ENCODE assay signal across 19 cellular contexts in the genomic region with DNA sequence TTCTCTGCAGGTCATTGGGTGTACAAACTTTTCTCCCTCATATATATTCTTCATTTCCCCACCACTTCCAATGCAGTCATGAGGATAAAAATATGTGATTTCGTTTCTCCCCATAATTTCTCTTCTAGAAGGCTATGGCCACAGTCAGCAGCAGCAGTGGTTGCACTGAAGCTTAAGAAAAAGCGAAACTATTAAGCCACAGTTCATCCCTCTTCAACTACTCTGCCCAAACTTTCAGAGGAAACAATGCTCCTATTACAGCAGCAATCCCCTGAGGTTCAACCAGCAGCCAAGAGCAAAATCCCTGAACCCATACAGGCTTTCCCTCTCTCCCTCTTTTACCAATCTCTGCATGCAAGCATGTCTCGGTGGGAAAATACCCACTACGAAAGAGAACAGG.
DNase-seq lines count a peak whose midpoint lies in the region; ATAC-seq and TF ChIP-seq lines count a peak whose summit lies in the region.
"Had no signal": no experiment of that assay in that cellular context is flagged by ENCODE, and none has a peak within 500 bp of the region (broad histone marks: within the 10 kb centered on the region; RNA-seq: fewer than 3 reads in every experiment).

No MANE protein-coding gene starts in this region.

- H3K9me3 ChIP-seq in right atrium auricular region: no peaks in the 10 kb centered on the region
- H3K9me3 ChIP-seq: A549; BLaER1 treated with 17β-estradiol and CSF1 and Interleukin-3, amounts not matched to agents 10 nM and 100 nM; Caco-2 had no signal

- H3K4me3 ChIP-seq in right atrium auricular region: no peak overlapping the region
- H3K4me3 ChIP-seq: A549; BLaER1 treated with 17β-estradiol and CSF1 and Interleukin-3, amounts not matched to agents 10 nM and 100 nM had no signal

- H3K36me3 Mint-ChIP-seq in activated T-cell treated with anti-CD3 and anti-CD28 coated beads, Interleukin-2, amount 50 U/mL, for 24 hours (ENCODE audit: low read depth): no peaks in the 10 kb centered on the region
- H3K36me3 Mint-ChIP-seq: CD8-positive, alpha-beta T cell had no signal

- no peaks in the 10 kb centered on the region for H3K4me1 Mint-ChIP-seq in activated T-cell treated with anti-CD3 and anti-CD28 coated beads, Interleukin-2, amount 50 U/mL, for 24 hours (ENCODE audit: low read depth)
- H3K4me1 Mint-ChIP-seq: B cell had no signal

- no peaks in the 10 kb centered on the region for H3K4me1 ChIP-seq in right atrium auricular region
- H3K4me1 ChIP-seq: A549; BLaER1 treated with 17β-estradiol and CSF1 and Interleukin-3, amounts not matched to agents 10 nM and 100 nM; Caco-2 had no signal

- TF ChIP-seq CTCF in right atrium auricular region (IDR thresholded peaks at IDR 0.05): no peak

- DNase-seq in Right ventricle myocardium inferior (ENCODE audit: missing footprints) (no peak), right atrium auricular region (ENCODE audit: low spot score) (no peak), left ventricle myocardium superior (no peak), cardiac septum (ENCODE audit: low spot score) (no peak), fibroblast of peridontal ligament (ENCODE audit: extremely low read depth) (peak; percentile 27), NCI-H187 (lab: John Stamatoyannopoulos, UW) (no peak)
- no peak for DNase-seq in activated T-cell treated with anti-CD3 and anti-CD28 coated beads, Interleukin-2, amount 50 U/mL, for 24 hours
- DNase-seq: AML-193; Caco-2; Calu3; CD4-positive, alpha-beta T cell; CD8-positive, alpha-beta T cell; DMS79 treated with DMSO at 0.1 percent for 48 hours; GF-D8 had no signal

- ATAC-seq in Right ventricle myocardium inferior (peak; percentile 66), left ventricle myocardium superior (peak; percentile 45)
- ATAC-seq: A549; CD8-positive, alpha-beta T cell had no signal

- H3K9me3 Mint-ChIP-seq in activated T-cell treated with anti-CD3 and anti-CD28 coated beads, Interleukin-2, amount 50 U/mL, for 24 hours: no peaks in the 10 kb centered on the region

- no peak overlapping the region for H3K27ac Mint-ChIP-seq in activated T-cell treated with anti-CD3 and anti-CD28 coated beads, Interleukin-2, amount 50 U/mL, for 24 hours
- H3K27ac Mint-ChIP-seq: B cell; CD4-positive, alpha-beta T cell; CD8-positive, alpha-beta T cell had no signal

- no peak overlapping the region for H3K4me3 Mint-ChIP-seq in activated T-cell treated with anti-CD3 and anti-CD28 coated beads, Interleukin-2, amount 50 U/mL, for 24 hours
- H3K4me3 Mint-ChIP-seq: B cell; CD4-positive, alpha-beta T cell; CD8-positive, alpha-beta T cell had no signal

- intact Hi-C loops in Right ventricle myocardium inferior (cut with DNase I) (no loop called here), left ventricle myocardium superior (cut with micrococcal nuclease) (no loop called here), cardiac septum (cut with DNase I) (no loop called here)

- no peaks in the 10 kb centered on the region for H3K27me3 Mint-ChIP-seq in activated T-cell treated with anti-CD3 and anti-CD28 coated beads, Interleukin-2, amount 50 U/mL, for 24 hours
- H3K27me3 Mint-ChIP-seq: B cell; CD4-positive, alpha-beta T cell had no signal

- H3K36me3 ChIP-seq in right atrium auricular region: no peaks in the 10 kb centered on the region
- H3K36me3 ChIP-seq: BLaER1 treated with 17β-estradiol and CSF1 and Interleukin-3, amounts not matched to agents 10 nM and 100 nM had no signal

- H3K27ac ChIP-seq in right atrium auricular region: no peak overlapping the region
- H3K27ac ChIP-seq: 22Rv1; A549; BLaER1 treated with 17β-estradiol and CSF1 and Interleukin-3, amounts not matched to agents 10 nM and 100 nM; C4-2B had no signal

- no peaks in the 10 kb centered on the region for H3K27me3 ChIP-seq in right atrium auricular region
- H3K27me3 ChIP-seq: BLaER1 treated with 17β-estradiol and CSF1 and Interleukin-3, amounts not matched to agents 10 nM and 100 nM had no signal
